9 cellular contexts compared by ENCODE assay signal in the genomic region with DNA sequence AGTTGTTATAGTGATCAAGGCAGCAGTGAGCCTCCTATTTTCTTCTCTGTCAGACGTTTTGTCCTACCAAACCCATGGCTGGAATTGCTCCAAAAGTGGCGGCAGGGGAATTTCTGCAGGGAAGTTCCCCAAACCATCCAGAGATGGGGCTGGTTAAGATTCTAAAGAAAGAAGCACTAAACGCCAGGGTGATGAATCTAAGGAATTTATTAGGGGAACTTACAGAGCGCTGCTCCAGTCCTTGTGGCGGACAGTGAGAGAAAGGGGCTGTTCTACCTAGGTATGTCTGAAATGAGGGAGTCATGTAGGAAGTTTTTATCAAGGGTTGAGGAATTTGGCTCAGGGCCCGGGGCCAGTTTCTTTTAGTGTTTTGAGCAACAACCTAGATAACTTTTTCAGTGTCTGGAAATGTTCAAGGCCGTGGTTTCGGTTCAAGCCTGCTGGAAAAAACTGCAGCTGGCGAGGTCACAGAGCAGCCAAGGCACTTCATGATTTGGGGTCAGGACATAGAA.
DNase-seq lines count a peak whose midpoint lies in the region; ATAC-seq and TF ChIP-seq lines count a peak whose summit lies in the region.
"Had no signal": no experiment of that assay in that cellular context is flagged by ENCODE, and none has a peak within 500 bp of the region (broad histone marks: within the 10 kb centered on the region; RNA-seq: fewer than 3 reads in every experiment).

No MANE protein-coding gene starts in this region.

- peak overlapping the region; percentile 27 for H3K27ac ChIP-seq in muscle layer of duodenum (ENCODE audit: low read length)

- TF ChIP-seq CTCF in epithelial cell of esophagus (IDR thresholded peaks at IDR 0.05; ENCODE audit: insufficient read depth, low read depth, low read length, missing control alignments) = no peak
- TF ChIP-seq CTCF in GM10266 (IDR thresholded peaks at IDR 0.05; ENCODE audit: control insufficient read depth, insufficient read depth, low read depth, missing control alignments) = no peak

- H3K4me1 ChIP-seq in muscle layer of duodenum (ENCODE audit: control insufficient read depth in 1 of 2, insufficient read depth in 2 of 2, low read length in 2 of 2) = peaks cover 0 to 9% of the 10 kb centered on the region in 2 donors

- ATAC-seq in GM18519 (IDR thresholded peaks at IDR 0.05; ENCODE audit: low FRiP score, unreplicated experiment) = no peak
- ATAC-seq in GM21619 (IDR thresholded peaks at IDR 0.05; ENCODE audit: unreplicated experiment) = no peak

- in situ Hi-C loops in ACHN (cut with HindIII; ENCODE audit: low pct_ligation_motif_present, low pct_unique_long_range_greater_than_20kb, low sequenced_read_pairs) = no loop called here

- no peaks in the 10 kb centered on the region for H3K27me3 ChIP-seq in muscle layer of duodenum (ENCODE audit: low read depth, low read length)

- H3K9me3 ChIP-seq in muscle layer of duodenum (ENCODE audit: control insufficient read depth in 1 of 2, low read length in 2 of 2) = peaks cover 0 to 2% of the 10 kb centered on the region in 2 donors

- DNase-seq in ACHN = peak; percentile 77
- DNase-seq in LHCN-M2 (ENCODE audit: low read depth) = peak; percentile 37
- peak; percentile 21 for DNase-seq in epithelial cell of esophagus (ENCODE audit: low read depth)
- no peak for DNase-seq in GM10266 (ENCODE audit: extremely low spot score)
- DNase-seq in occipital lobe (lab: John Stamatoyannopoulos, UW) = no peak
- DNase-seq: GDM1 had no signal

- H3K36me3 ChIP-seq in muscle layer of duodenum (ENCODE audit: control insufficient read depth in 1 of 2, insufficient read depth in 2 of 2, low read length in 2 of 2) = no peaks in the 10 kb centered on the region

- no peak overlapping the region for H3K4me3 ChIP-seq in epithelial cell of esophagus (ENCODE audit: low read length)
- peak overlapping the region in 1 of 2 donors; percentile 37 for H3K4me3 ChIP-seq in muscle layer of duodenum (ENCODE audit: low read depth in 1 of 2, low read length in 2 of 2)

Comparison
In these comparisons a context has a peak if more than half of its experiments do, and no peak if none do; other contexts are left out.
1. DNase-seq: peak in ACHN (single experiment), LHCN-M2 (single experiment) and epithelial cell of esophagus (single experiment); none in GM10266 (single experiment) and occipital lobe (single experiment).